ENCODE assay signal across 8 cellular contexts in the genomic region with DNA sequence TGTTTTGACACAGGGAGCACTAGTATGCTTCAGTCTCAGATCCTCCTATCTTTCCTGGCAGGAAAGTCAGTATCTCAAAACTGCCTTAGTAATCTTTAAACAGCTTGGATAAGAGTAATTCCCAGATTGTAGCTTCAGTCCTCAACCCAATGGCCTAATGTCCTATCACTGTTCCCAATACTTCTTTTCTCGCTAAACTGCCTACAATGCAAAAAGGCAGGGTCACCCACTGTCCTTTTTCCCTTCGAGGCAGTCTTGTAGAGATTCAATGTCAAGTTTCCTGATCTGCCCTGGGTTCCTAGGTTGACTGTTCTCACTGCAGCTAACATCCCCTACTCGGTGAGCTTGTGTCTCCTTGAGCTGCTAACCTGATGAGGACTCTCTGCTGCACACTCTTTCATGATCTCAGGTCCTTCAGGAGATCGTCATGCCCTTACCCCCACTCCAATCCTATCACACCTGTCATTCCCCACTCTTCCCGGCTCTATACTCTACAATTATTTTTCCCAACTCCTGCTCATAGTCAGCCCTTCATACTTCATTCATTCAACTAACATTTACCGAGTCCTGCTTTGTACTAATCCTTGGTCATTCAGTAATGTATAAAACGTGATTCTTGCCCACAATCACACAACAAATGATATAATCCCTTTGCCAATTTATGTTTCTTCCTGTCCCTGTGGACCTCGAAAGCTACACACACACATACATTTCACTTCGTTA. TPM values are rescaled to one million over a fixed set of nuclear protein-coding genes. Genes with fewer than 3 reads are reported as not detected.
A peak's percentile ranks its signal among the peaks of the same experiment; 100 is the strongest.
DNase-seq lines count a peak whose midpoint lies in the region; ATAC-seq, FAIRE-seq and TF ChIP-seq lines count a peak whose summit lies in the region.

No MANE protein-coding gene starts in this region.

- no peaks in the 10 kb centered on the region for H3K9me3 ChIP-seq in DOHH2 (ENCODE audit: control insufficient read depth, insufficient read depth, low read length)
- H3K9me3 ChIP-seq in MG63: no peaks in the 10 kb centered on the region
- no peaks in the 10 kb centered on the region for H3K9me3 ChIP-seq in endothelial cell of umbilical vein (replicated peaks; ENCODE audit: control insufficient read depth, insufficient read depth, low read length)
- no peaks in the 10 kb centered on the region for H3K9me3 ChIP-seq in parathyroid adenoma (ENCODE audit: control insufficient read depth, low read length)

- H3K4me3 ChIP-seq in DOHH2 (ENCODE audit: low read length) (peak overlapping the region; percentile 88), MG63 (peak overlapping the region; percentile 76), endothelial cell of umbilical vein (replicated peaks in 1 of 3; ENCODE audit: insufficient read depth in 1 of 3, low read depth in 1 of 3, low read length in 3 of 3) (peak overlapping the region; percentile 67 to 93 (median 74)), parathyroid adenoma (ENCODE audit: low read depth, low read length) (peak overlapping the region; percentile 88)

- TF ChIP-seq CTCF in DOHH2 (IDR thresholded peaks at IDR 0.05; ENCODE audit: low read depth, low read length, poor library complexity, severe bottlenecking) (no peak), endothelial cell of umbilical vein (IDR thresholded peaks at IDR 0.05; ENCODE audit: extremely low read depth in 1 of 2, insufficient read depth in 1 of 2, low read depth in 1 of 2, low read length in 2 of 2) (no peak), parathyroid adenoma (IDR thresholded peaks at IDR 0.05) (no peak)

- peaks cover 65% of the 10 kb centered on the region for H3K79me2 ChIP-seq in DOHH2 (ENCODE audit: control insufficient read depth, low read length)
- peaks cover 29% of the 10 kb centered on the region for H3K79me2 ChIP-seq in endothelial cell of umbilical vein (ENCODE audit: control insufficient read depth, insufficient read depth, low read length)
- peaks cover 4% of the 10 kb centered on the region for H3K79me2 ChIP-seq in parathyroid adenoma

- POLR2A ChIA-PET in endothelial cell of umbilical vein (lab: Charles Lee): interaction anchor here (0.5 to 1.4 kb wide), 3 partner anchors 70 to 407 kb away, joined by 3 to 5 read pairs (median 4); a partner anchor contains a TSS

- dilution Hi-C loops in endothelial cell of umbilical vein (cut with MboI; ENCODE audit: extremely low pct_ligation_motif_present, low sequenced_read_pairs): no loop called here

- no peaks in the 10 kb centered on the region for H4K20me1 ChIP-seq in DOHH2 (ENCODE audit: control insufficient read depth, insufficient read depth, low read depth, low read length)
- no peaks in the 10 kb centered on the region for H4K20me1 ChIP-seq in endothelial cell of umbilical vein (replicated peaks; ENCODE audit: control insufficient read depth, extremely low read depth, insufficient read depth, low read length)

- peak overlapping the region; percentile 90 for H3K9ac ChIP-seq in endothelial cell of umbilical vein (replicated peaks; ENCODE audit: extremely low read depth, insufficient read depth, low read length)
- no peak overlapping the region for H3K9ac ChIP-seq in parathyroid adenoma

- H3K36me3 ChIP-seq in DOHH2 (ENCODE audit: control insufficient read depth, low read length) (peaks cover 57% of the 10 kb centered on the region), MG63 (peaks cover 37% of the 10 kb centered on the region), endothelial cell of umbilical vein (ENCODE audit: control insufficient read depth in 2 of 2, extremely low read depth in 1 of 2, insufficient read depth in 2 of 2, low read length in 2 of 2) (peaks cover 0 to 3% of the 10 kb centered on the region in 2 experiments), parathyroid adenoma (ENCODE audit: control insufficient read depth, insufficient read depth, low read length) (no peaks in the 10 kb centered on the region)

- no peak for FAIRE-seq in endothelial cell of umbilical vein (lab: Jason Lieb, UNC)

- peak overlapping the region; percentile 88 for H3K4me2 ChIP-seq in DOHH2 (ENCODE audit: low read length)
- H3K4me2 ChIP-seq in endothelial cell of umbilical vein (ENCODE audit: insufficient read depth, low read length): peak overlapping the region; percentile 97
- peak overlapping the region; percentile 83 for H3K4me2 ChIP-seq in parathyroid adenoma (ENCODE audit: low read length)

- ATAC-seq in HG03442 (IDR thresholded peaks at IDR 0.05; ENCODE audit: unreplicated experiment) (no peak), GM18519 (IDR thresholded peaks at IDR 0.05; ENCODE audit: low FRiP score, unreplicated experiment) (no peak), HG03280 (IDR thresholded peaks at IDR 0.05; ENCODE audit: unreplicated experiment) (no peak)

- H2AFZ ChIP-seq in endothelial cell of umbilical vein (ENCODE audit: low read depth, low read length) (peak overlapping the region; percentile 80), parathyroid adenoma (peak overlapping the region; percentile 85)

- no TSS peak for BruUV-seq in endothelial cell of umbilical vein (replicated peaks; lab: Mats Ljungman, UMichigan)

- CTCF ChIA-PET in endothelial cell of umbilical vein (lab: Charles Lee): interaction anchor here (0.6 to 2.4 kb wide), 8 partner anchors 31 to 491 kb away, joined by 3 to 11 read pairs (median 3); no protein-coding TSS in a partner anchor

- TF ChIP-seq POLR2A in endothelial cell of umbilical vein (IDR thresholded peaks at IDR 0.05; ENCODE audit: low read depth, low read length): no peak

- H3K9me1 ChIP-seq in endothelial cell of umbilical vein (replicated peaks; ENCODE audit: control insufficient read depth, extremely low read depth, insufficient read depth, low read length): no peaks in the 10 kb centered on the region

- H3K4me1 ChIP-seq in DOHH2 (ENCODE audit: control insufficient read depth, low read length) (peaks cover 38% of the 10 kb centered on the region), endothelial cell of umbilical vein (ENCODE audit: control insufficient read depth, extremely low read depth, insufficient read depth, low read length) (peaks cover 17% of the 10 kb centered on the region), parathyroid adenoma (peaks cover 3% of the 10 kb centered on the region)

- intact Hi-C loops in endothelial cell of umbilical vein (cut with micrococcal nuclease): loop anchor here (2.0 to 5.0 kb wide), 2 partner anchors 152 to 187 kb away; a partner anchor contains a TSS

- DNase-seq in MG63 (no peak), endothelial cell of umbilical vein (ENCODE audit: low read depth, low spot score) (peak; percentile 4)
- DNase-seq in activated CD4-positive, CD25-positive, alpha-beta regulatory T cell treated with anti-CD3 and anti-CD28 coated beads, Interleukin-2, amount 50 U/mL, for 72 hours: no peak

- H3F3A ChIP-seq in DOHH2 (ENCODE audit: control insufficient read depth, insufficient read depth): no peaks in the 10 kb centered on the region

- H3K27ac ChIP-seq in DOHH2 (ENCODE audit: low read depth, low read length) (peak overlapping the region; percentile 70), endothelial cell of umbilical vein (ENCODE audit: insufficient read depth, low read depth, low read length) (peak overlapping the region; percentile 84), parathyroid adenoma (peak overlapping the region; percentile 87)

- no peaks in the 10 kb centered on the region for H3K27me3 ChIP-seq in DOHH2 (ENCODE audit: control insufficient read depth, low read length)
- H3K27me3 ChIP-seq in MG63: no peaks in the 10 kb centered on the region
- H3K27me3 ChIP-seq in endothelial cell of umbilical vein (ENCODE audit: control insufficient read depth in 2 of 2, insufficient read depth in 2 of 2, low read length in 2 of 2): no peaks in the 10 kb centered on the region
- no peaks in the 10 kb centered on the region for H3K27me3 ChIP-seq in parathyroid adenoma (ENCODE audit: control insufficient read depth, insufficient read depth, low read length)

- H3K9me2 ChIP-seq in DOHH2 (replicated peaks; ENCODE audit: control insufficient read depth, low read length): no peaks in the 10 kb centered on the region

TF ChIP-seq in endothelial cell of umbilical vein, 7 proteins besides CTCF, POLR2A, EP300 and RAD21:
- TF ChIP-seq MYC (IDR thresholded peaks at IDR 0.05; ENCODE audit: low read depth, low read length) (no peak), JUN (IDR thresholded peaks at IDR 0.05; ENCODE audit: borderline replicate concordance, insufficient read depth, insufficient read length, low read depth) (no peak), FOS (IDR thresholded peaks at IDR 0.05; ENCODE audit: borderline replicate concordance, insufficient read depth, low read length) (no peak), GATA2 (IDR thresholded peaks at IDR 0.05; ENCODE audit: insufficient read depth, insufficient read length, low read depth, low read length) (no peak)

RNA-seq across cellular contexts. Expression of a gene that starts 0.9 kb away (rescaled TPM):
- total RNA-seq in MG63 (2014; rRNA removed; shearing (Covaris generic); ENCODE audit: low replicate concordance): 5.8 and 7.8 TPM in 2 replicates
- 26.2 and 36.6 TPM in 2 replicates for total RNA-seq in endothelial cell of umbilical vein
- 12.9 and 13.2 TPM in 2 replicates for polyA plus RNA-seq in endothelial cell of umbilical vein
- polyA plus RNA-seq in endothelial cell of umbilical vein (2011; cell fraction: cytosol; rRNA removed): 11.1 and 13.1 TPM in 2 replicates
- polyA plus RNA-seq in endothelial cell of umbilical vein (2011; cell fraction: nucleus; rRNA removed): 25.4 and 36.2 TPM in 2 replicates
- polyA plus RNA-seq in endothelial cell of umbilical vein (2012): 15.1 and 22.4 TPM in 2 replicates
- 63.7 and 69.9 TPM in 2 replicates for polyA minus RNA-seq in endothelial cell of umbilical vein
- 30.3 TPM for polyA minus RNA-seq in endothelial cell of umbilical vein (2011; cell fraction: cytosol; rRNA and poly(A)+ RNA removed)
- polyA minus RNA-seq in endothelial cell of umbilical vein (2011; cell fraction: nucleus; rRNA and poly(A)+ RNA removed): 51.6 and 77.2 TPM in 2 replicates

RNA-seq across cellular contexts. Expression of a gene that starts 1.2 kb away (rescaled TPM):
- 29.0 and 31.6 TPM in 2 replicates for total RNA-seq in MG63 (2014; rRNA removed; shearing (Covaris generic); ENCODE audit: low replicate concordance)
- 35.0 and 37.2 TPM in 2 replicates for total RNA-seq in endothelial cell of umbilical vein
- polyA plus RNA-seq in endothelial cell of umbilical vein: 49.9 and 56.6 TPM in 2 replicates
- polyA plus RNA-seq in endothelial cell of umbilical vein (2011; cell fraction: cytosol; rRNA removed): 45.3 and 46.8 TPM in 2 replicates
- polyA plus RNA-seq in endothelial cell of umbilical vein (2011; cell fraction: nucleus; rRNA removed): 43.2 and 44.5 TPM in 2 replicates
- polyA plus RNA-seq in endothelial cell of umbilical vein (2012): 33.7 and 36.0 TPM in 2 replicates
- polyA minus RNA-seq in endothelial cell of umbilical vein: 43.4 and 44.7 TPM in 2 replicates
- 44.4 TPM for polyA minus RNA-seq in endothelial cell of umbilical vein (2011; cell fraction: cytosol; rRNA and poly(A)+ RNA removed)
- 36.1 and 65.8 TPM in 2 replicates for polyA minus RNA-seq in endothelial cell of umbilical vein (2011; cell fraction: nucleus; rRNA and poly(A)+ RNA removed)
